18 cellular contexts compared by ENCODE assay signal in the genomic region with DNA sequence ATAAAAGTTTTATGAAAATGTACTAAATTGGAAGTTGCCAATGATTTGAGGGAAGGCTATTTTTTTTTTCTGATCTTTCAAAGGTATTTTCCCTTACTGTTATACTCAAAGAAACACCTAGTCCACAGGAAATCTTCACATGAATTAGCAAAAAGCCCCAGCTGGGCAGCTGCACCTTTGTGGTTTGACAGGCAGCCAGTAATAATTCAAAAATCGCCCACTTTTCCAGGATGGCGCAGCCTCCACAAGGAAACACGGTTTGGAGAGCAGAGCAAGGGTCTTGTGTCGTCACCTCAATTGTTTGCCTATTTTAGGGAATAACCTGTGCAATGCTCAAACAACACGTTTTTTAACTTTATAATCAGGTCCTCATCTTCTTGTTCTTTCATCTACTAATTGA.
"Had no signal": no experiment of that assay in that cellular context is flagged by ENCODE, and none has a peak within 500 bp of the region (broad histone marks: within the 10 kb centered on the region; RNA-seq: fewer than 3 reads in every experiment).

No MANE protein-coding gene starts in this region.

- H3K4me3 ChIP-seq: colonic mucosa, dorsolateral prefrontal cortex, heart left ventricle, lung, ovary, right lobe of liver, tibial nerve had no signal

- H3K27ac ChIP-seq: colonic mucosa, dorsolateral prefrontal cortex, heart left ventricle, ovary, right lobe of liver, tibial nerve had no signal

- H3K36me3 Mint-ChIP-seq: activated naive CD8-positive, alpha-beta T cell treated with anti-CD3 and anti-CD28 coated beads, Interleukin-2, amount 10 ng/mL, durations not matched to agents 7 days and 5 days had no signal

- ATAC-seq: activated CD4-positive, alpha-beta T cell treated with anti-CD3 and anti-CD28 coated beads for 36 hours; effector memory CD8-positive, alpha-beta T cell; heart left ventricle; right lobe of liver had no signal

- H3K36me3 ChIP-seq: colonic mucosa, heart left ventricle, ovary, right lobe of liver, tibial nerve had no signal

- H3K4me1 ChIP-seq: colonic mucosa, heart left ventricle, right lobe of liver, tibial nerve had no signal

- H3K4me3 Mint-ChIP-seq: activated CD4-positive, alpha-beta T cell treated with anti-CD3 and anti-CD28 coated beads for 36 hours; activated naive CD4-positive, alpha-beta T cell treated with anti-CD3 and anti-CD28 coated beads for 36 hours; activated naive CD8-positive, alpha-beta T cell treated with anti-CD3 and anti-CD28 coated beads, Interleukin-2, amount 10 ng/mL, durations not matched to agents 7 days and 5 days; effector memory CD8-positive, alpha-beta T cell; nephron had no signal

- H3K9me3 ChIP-seq: colonic mucosa, ovary, right lobe of liver had no signal

- H3K4me1 Mint-ChIP-seq: activated CD4-positive, alpha-beta T cell treated with anti-CD3 and anti-CD28 coated beads for 36 hours; activated naive CD8-positive, alpha-beta T cell treated with anti-CD3 and anti-CD28 coated beads, Interleukin-2, amount 10 ng/mL, durations not matched to agents 7 days and 5 days had no signal

- H3K27ac Mint-ChIP-seq: activated CD4-positive, alpha-beta T cell treated with anti-CD3 and anti-CD28 coated beads for 36 hours; activated naive CD4-positive, alpha-beta T cell treated with anti-CD3 and anti-CD28 coated beads for 36 hours; activated naive CD8-positive, alpha-beta T cell treated with anti-CD3 and anti-CD28 coated beads, Interleukin-2, amount 10 ng/mL, durations not matched to agents 7 days and 5 days; effector memory CD8-positive, alpha-beta T cell; nephron; progenitor cell of endocrine pancreas had no signal

- H3K27me3 Mint-ChIP-seq: activated CD4-positive, alpha-beta T cell treated with anti-CD3 and anti-CD28 coated beads for 36 hours; activated naive CD8-positive, alpha-beta T cell treated with anti-CD3 and anti-CD28 coated beads, Interleukin-2, amount 10 ng/mL, durations not matched to agents 7 days and 5 days; effector memory CD8-positive, alpha-beta T cell; progenitor cell of endocrine pancreas had no signal

- H3K27me3 ChIP-seq: colonic mucosa, dorsolateral prefrontal cortex, heart left ventricle, ovary, right lobe of liver, tibial nerve had no signal

- DNase-seq: activated CD4-positive, alpha-beta T cell treated with anti-CD3 and anti-CD28 coated beads for 36 hours; activated CD4-positive, CD25-positive, alpha-beta regulatory T cell; activated effector memory CD4-positive, alpha-beta T cell treated with anti-CD3 and anti-CD28 coated beads, Interleukin-2, amount 50 U/mL, for 16 hours; activated naive CD4-positive, alpha-beta T cell treated with anti-CD3 and anti-CD28 coated beads for 36 hours; activated naive CD8-positive, alpha-beta T cell treated with anti-CD3 and anti-CD28 coated beads, Interleukin-2, amount 10 ng/mL, durations not matched to agents 7 days and 5 days; cerebellar nuclear complex; colonic mucosa; dorsolateral prefrontal cortex; effector memory CD8-positive, alpha-beta T cell; heart left ventricle; ovary; right lobe of liver; stimulated activated CD4-positive, alpha-beta T cell treated with anti-CD3 and anti-CD28 coated beads, Interleukin-2, amount 100 ng/mL, for 48 hours; stimulated activated naive CD4-positive, alpha-beta T cell treated with Interleukin-2 at 50 U/mL for 16 hours had no signal
